1 cellular context compared by ENCODE assay signal in the genomic region with DNA sequence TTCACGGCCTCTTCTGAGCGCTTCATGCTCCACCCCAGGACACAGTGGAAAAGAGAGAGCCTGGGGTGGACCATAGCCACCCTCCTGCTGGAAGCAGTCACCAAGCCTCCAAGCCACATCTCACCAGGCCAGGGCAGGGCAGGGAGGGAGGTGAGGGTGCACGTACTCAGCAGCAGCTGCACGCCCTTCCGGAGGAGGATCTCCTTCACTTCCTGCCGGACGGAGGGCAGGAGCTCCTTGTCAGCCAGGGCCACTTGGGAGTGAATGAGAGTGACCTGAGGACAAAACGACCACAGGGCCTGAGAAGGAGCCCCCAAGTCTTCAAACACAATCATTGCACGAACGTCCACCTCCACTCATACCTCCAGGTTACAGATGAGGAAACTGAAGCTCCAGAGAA.
TF ChIP-seq lines count a peak whose summit lies in the region.

No MANE protein-coding gene starts in this region.

TF ChIP-seq in K562, 482 proteins besides CTCF, POLR2A, EP300 and RAD21:
- TF ChIP-seq GABPA (tag; conservative IDR thresholded peaks at IDR 0.05; ENCODE audit: low read depth) (peak; percentile 40; the same call in 1 of the 2 replicates), ZFP1 (CRISPR knock-in tag; IDR thresholded peaks at IDR 0.05) (no peak)
TF ChIP-seq in K562: peak in this region for 1.
